Comparison of ENCODE assay signal across 14 cellular contexts in genomic region chr2:24632175-24632574, GRCh38.
"Had no signal": no experiment of that assay in that cellular context is flagged by ENCODE, and none has a peak within 500 bp of the region (broad histone marks: within the 10 kb centered on the region; RNA-seq: fewer than 3 reads in every experiment).

No MANE protein-coding gene starts in this region.

- ATAC-seq: activated CD8-positive, alpha-beta memory T cell treated with anti-CD3 and anti-CD28 coated beads, Interleukin-2, amount 10 ng/mL, durations not matched to agents 7 days and 5 days; activated T-cell treated with anti-CD3 and anti-CD28 coated beads, Interleukin-2, amount 50 U/mL, for 4 hours; effector memory CD8-positive, alpha-beta T cell; gastrocnemius medialis; left ventricle myocardium superior had no signal

- DNase-seq: activated CD4-positive, alpha-beta T cell treated with anti-CD3 and anti-CD28 coated beads, Interleukin-2, amount 50 U/mL, for 48 hours; activated CD4-positive, CD25-positive, alpha-beta regulatory T cell treated with anti-CD3 and anti-CD28 coated beads, Interleukin-2, amount 50 U/mL, for 72 hours; activated CD8-positive, alpha-beta memory T cell treated with anti-CD3 and anti-CD28 coated beads, Interleukin-2, amount 10 ng/mL, durations not matched to agents 7 days and 5 days; activated gamma-delta T cell; activated T-cell treated with anti-CD3 and anti-CD28 coated beads, Interleukin-2, amount 50 U/mL, for 4 hours; anterior cingulate cortex; cerebellar nuclear complex; effector memory CD8-positive, alpha-beta T cell; gastrocnemius medialis; kidney; left ventricle myocardium superior; retina; stimulated activated CD4-positive, alpha-beta T cell treated with anti-CD3 and anti-CD28 coated beads, Interleukin-15, amount 100 ng/mL, for 24 hours; stimulated activated CD4-positive, alpha-beta T cell treated with anti-CD3 and anti-CD28 coated beads, Interleukin-4, amount 100 ng/mL, for 24 hours had no signal
